ENCODE assay signal across 17 cellular contexts in genomic region chrX:68411729-68412128, GRCh38. TPM values are rescaled to one million over a fixed set of nuclear protein-coding genes. Genes with fewer than 3 reads are reported as not detected.
DNase-seq lines count a peak whose midpoint lies in the region; ATAC-seq, FAIRE-seq and TF ChIP-seq lines count a peak whose summit lies in the region.
"Had no signal": no experiment of that assay in that cellular context is flagged by ENCODE, and none has a peak within 500 bp of the region (broad histone marks: within the 10 kb centered on the region; RNA-seq: fewer than 3 reads in every experiment).

No MANE protein-coding gene starts in this region.

- POLR2A ChIA-PET in A549 (lab: Yijun Ruan, JAX), result no interaction called here
- POLR2A ChIA-PET in PC-9 (lab: Charles Lee; ENCODE audit: unreplicated experiment), result no interaction called here

- H2AFZ ChIP-seq in PC-9 (no peak overlapping the region), trophoblast cell (ENCODE audit: insufficient read depth, low read length, poor library complexity) (no peak overlapping the region)

- H2BK5ac ChIP-seq in trophoblast cell (ENCODE audit: low read depth, low read length, poor library complexity), result no peak overlapping the region

- WGBS in A549 (ENCODE audit: missing lambda C conversion rate), result 83% methylated on average over 3 of the region's 3 CpGs
- WGBS in trophoblast cell (ENCODE audit: extremely low coverage, insufficient coverage, insufficient read length), result no CpG with 5 or more reads among the region's 3 CpGs

- peaks cover 16% of the 10 kb centered on the region; the same call in 1 of the 2 replicates for H3K79me2 ChIP-seq in PC-9 (ENCODE audit: low read depth)
- no peaks in the 10 kb centered on the region for H3K79me2 ChIP-seq in trophoblast cell (ENCODE audit: control insufficient read depth, insufficient read depth, low read length, poor library complexity)

- TF ChIP-seq CTCF in A549 (IDR thresholded peaks at IDR 0.05) (no peak), PC-9 (conservative IDR thresholded peaks at IDR 0.05) (no peak)

- H3K27me3 ChIP-seq in PC-9 (ENCODE audit: insufficient read depth, low read depth), result no peaks in the 10 kb centered on the region
- no peaks in the 10 kb centered on the region for H3K27me3 ChIP-seq in trophoblast cell (ENCODE audit: insufficient read depth, low read length)

- no peak for TF ChIP-seq POLR2A in A549 (IDR thresholded peaks at IDR 0.05; ENCODE audit: low read length)

- ATAC-seq in A549, result no peak
- ATAC-seq in left colon, result peak; percentile 43
- ATAC-seq in stimulated activated naive CD8-positive, alpha-beta T cell treated with anti-CD3 and anti-CD28 coated beads, Interleukin-15, Interleukin-2, amounts not matched to agents 100 U/mL and 50 U/mL, for 24 hours, result no peak

- H3K36me3 ChIP-seq in PC-9 (ENCODE audit: low read depth) (no peaks in the 10 kb centered on the region; the same call in 1 of the 2 replicates), trophoblast cell (ENCODE audit: control insufficient read depth in 1 of 2, insufficient read depth in 2 of 2, low read length in 2 of 2) (no peaks in the 10 kb centered on the region)
- H3K36me3 ChIP-seq: HAP-1 had no signal

- no peaks in the 10 kb centered on the region for H4K20me1 ChIP-seq in PC-9 (ENCODE audit: insufficient read depth)

- H3K9ac ChIP-seq in trophoblast cell (ENCODE audit: low read length), result no peak overlapping the region

- BruUV-seq in PC-9 (replicated peaks; lab: Mats Ljungman, UMichigan), result no TSS peak

- H3K27ac ChIP-seq in A549 (no peak overlapping the region), PC-9 (peak overlapping the region; percentile 25; the same call in 1 of the 2 replicates), trophoblast cell (ENCODE audit: low read depth, low read length) (peak overlapping the region; percentile 47)
- H3K27ac ChIP-seq: HL-60 had no signal

- H2BK12ac ChIP-seq in trophoblast cell (ENCODE audit: low read length), result no peak overlapping the region

- H3K18ac ChIP-seq in trophoblast cell (ENCODE audit: low read length), result no peak overlapping the region

- H3K79me1 ChIP-seq in trophoblast cell (ENCODE audit: low read length), result no peaks in the 10 kb centered on the region

- no peak for TF ChIP-seq EP300 in A549 (IDR thresholded peaks at IDR 0.05)

- peaks cover 7% of the 10 kb centered on the region; the same call in 2 of the 3 replicates for H3K4me1 ChIP-seq in A549
- peaks cover 41% of the 10 kb centered on the region for H3K4me1 ChIP-seq in PC-9 (replicated peaks; ENCODE audit: insufficient read depth)
- peaks cover 0 to 2% of the 10 kb centered on the region in 2 experiments for H3K4me1 ChIP-seq in trophoblast cell (ENCODE audit: control insufficient read depth in 1 of 2, insufficient read depth in 2 of 2, low read length in 2 of 2)

- no peak overlapping the region for H3K4me3 ChIP-seq in A549
- peak overlapping the region; percentile 19; the same call in 1 of the 2 replicates for H3K4me3 ChIP-seq in PC-9
- no peak overlapping the region for H3K4me3 ChIP-seq in trophoblast cell (ENCODE audit: low read depth, low read length)
- H3K4me3 ChIP-seq: HAP-1 had no signal

- H3K9me2 ChIP-seq in PC-9 (ENCODE audit: insufficient read depth), result no peaks in the 10 kb centered on the region

- no peak for DNase-seq in A549 (ENCODE audit: low read depth in 1 of 2, low spot score in 1 of 2)
- peak; percentile 45 to 74 for DNase-seq in PC-9
- DNase-seq in left colon, result no peak
- DNase-seq in trophoblast cell, result peak; percentile 68 to 84
- no peak for DNase-seq in T1000 (lab: John Stamatoyannopoulos, UW)
- DNase-seq in stimulated activated CD4-positive, alpha-beta T cell treated with anti-CD3 and anti-CD28 coated beads, Interleukin-12 subunit alpha, Interleukin-12 subunit beta, amount 100 ng/mL, for 4 hours, result no peak
- DNase-seq in stimulated activated naive CD8-positive, alpha-beta T cell treated with anti-CD3 and anti-CD28 coated beads, Interleukin-15, Interleukin-2, amounts not matched to agents 100 U/mL and 50 U/mL, for 24 hours, result no peak
- DNase-seq: 8988T; C1 segment of cervical spinal cord; CD4-positive, alpha-beta T cell; DMS79; HFFc6 had no signal

- H3K4ac ChIP-seq in trophoblast cell (ENCODE audit: low read depth, low read length), result no peak overlapping the region

- FAIRE-seq in A549 (lab: Jason Lieb, UNC), result peak; percentile 51
- FAIRE-seq: G401.6, GM12891, H1 had no signal

- H3K4me2 ChIP-seq in A549, result no peak overlapping the region
- H3K4me2 ChIP-seq in PC-9, result peak overlapping the region; percentile 63
- H3K4me2 ChIP-seq in trophoblast cell (ENCODE audit: low read length), result no peak overlapping the region

- no peak overlapping the region for H3K14ac ChIP-seq in trophoblast cell (ENCODE audit: low read length)

- no peak overlapping the region for H4K8ac ChIP-seq in trophoblast cell (ENCODE audit: low read depth, low read length)

- CTCF ChIA-PET in A549 (lab: Yijun Ruan, JAX), result no interaction called here
- CTCF ChIA-PET in PC-9 (lab: Charles Lee), result no interaction called here

- peaks cover 16% of the 10 kb centered on the region for H3F3A ChIP-seq in PC-9 (ENCODE audit: insufficient read depth, low read depth)

- no peak for TF ChIP-seq RAD21 in A549 (conservative IDR thresholded peaks at IDR 0.05 in 1 of 2, IDR thresholded peaks at IDR 0.05 in 1 of 2)

- H4K91ac ChIP-seq in trophoblast cell (ENCODE audit: low read depth, low read length), result no peak overlapping the region

- no peak overlapping the region for H2BK120ac ChIP-seq in trophoblast cell (ENCODE audit: insufficient read depth, low read length, poor library complexity)

- H3K23ac ChIP-seq in trophoblast cell (ENCODE audit: low read length), result no peak overlapping the region

- intact Hi-C loops in PC-9 (cut with micrococcal nuclease; ENCODE audit: unreplicated experiment) (no loop called here), left colon (cut with DNase I, micrococcal nuclease) (no loop called here)

- H3K9me3 ChIP-seq in A549 (no peaks in the 10 kb centered on the region), PC-9 (ENCODE audit: insufficient read depth, low read depth) (no peaks in the 10 kb centered on the region), trophoblast cell (ENCODE audit: insufficient read depth, low read depth, low read length) (no peaks in the 10 kb centered on the region)
- H3K9me3 ChIP-seq: HAP-1 had no signal

- no peak overlapping the region for H4K12ac ChIP-seq in trophoblast cell (ENCODE audit: low read depth, low read length)

- H2AK5ac ChIP-seq in trophoblast cell (ENCODE audit: low read length), result no peak overlapping the region

TF ChIP-seq in A549, 52 proteins besides CTCF, POLR2A, EP300 and RAD21:
- no peak for TF ChIP-seq NR3C1 (IDR thresholded peaks at IDR 0.05)
- TF ChIP-seq ATOH8 (CRISPR knock-in tag; IDR thresholded peaks at IDR 0.05; ENCODE audit: low read depth), result no peak
- TF ChIP-seq MAZ (IDR thresholded peaks at IDR 0.05; ENCODE audit: borderline replicate concordance, low read depth, low read length), result no peak
- TF ChIP-seq PHF8 (IDR thresholded peaks at IDR 0.05; ENCODE audit: borderline replicate concordance, low read depth), result no peak
- TF ChIP-seq HOXB13 (CRISPR knock-in tag; IDR thresholded peaks at IDR 0.05; ENCODE audit: low read depth), result no peak
- TF ChIP-seq, protein P1, sequence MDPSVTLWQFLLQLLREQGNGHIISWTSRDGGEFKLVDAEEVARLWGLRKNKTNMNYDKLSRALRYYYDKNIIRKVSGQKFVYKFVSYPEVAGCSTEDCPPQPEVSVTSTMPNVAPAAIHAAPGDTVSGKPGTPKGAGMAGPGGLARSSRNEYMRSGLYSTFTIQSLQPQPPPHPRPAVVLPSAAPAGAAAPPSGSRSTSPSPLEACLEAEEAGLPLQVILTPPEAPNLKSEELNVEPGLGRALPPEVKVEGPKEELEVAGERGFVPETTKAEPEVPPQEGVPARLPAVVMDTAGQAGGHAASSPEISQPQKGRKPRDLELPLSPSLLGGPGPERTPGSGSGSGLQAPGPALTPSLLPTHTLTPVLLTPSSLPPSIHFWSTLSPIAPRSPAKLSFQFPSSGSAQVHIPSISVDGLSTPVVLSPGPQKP (IDR thresholded peaks at IDR 0.05; ENCODE audit: low read depth, low read length), result no peak

RNA-seq across cellular contexts. Expression of gene OPHN1, which starts 21.6 kb away (rescaled TPM):
- polyA plus RNA-seq in A549 (2011; rRNA removed), result 3.9 and 5.7 TPM in 2 replicates
- polyA plus RNA-seq in A549 (2012; cell fraction: cytosol; rRNA removed), result 0.37 and 0.76 TPM in 2 replicates
- 0.61 and 0.87 TPM in 2 replicates for polyA plus RNA-seq in A549 (2012; cell fraction: nucleus; rRNA removed)
- 1.7 to 2.0 TPM (median 2.0 TPM) in 3 replicates for polyA plus RNA-seq in A549 (2017; fragmentation: RNase III; extraction: RNeasy Plus Mini Kit Qiagen cat#74134 plus additional on column Dnase treatment)
- polyA minus RNA-seq in A549 (2011; rRNA and poly(A)+ RNA removed), result 12.1 and 12.3 TPM in 2 replicates
- 9.3 and 11.6 TPM in 2 replicates for total RNA-seq in PC-9 (2021)
- total RNA-seq in left colon, result 1 to 10 TPM; 5.0 to 7.6 TPM
- polyA plus RNA-seq in trophoblast cell (2013), result 4.2 and 6.3 TPM in 2 replicates
- total RNA-seq: CD4-positive, alpha-beta T cell had no signal

Comparison
In these comparisons a context has a peak if more than half of its experiments do, and no peak if none do; other contexts are left out.
1. DNase-seq: peak in PC-9 (2 of 2) and trophoblast cell (2 of 2); none in A549 (0 of 2), left colon (0 of 2), T1000 (single experiment), stimulated activated CD4-positive, alpha-beta T cell treated with anti-CD3 and anti-CD28 coated beads, Interleukin-12 subunit alpha, Interleukin-12 subunit beta, amount 100 ng/mL, for 4 hours (single experiment) and stimulated activated naive CD8-positive, alpha-beta T cell treated with anti-CD3 and anti-CD28 coated beads, Interleukin-15, Interleukin-2, amounts not matched to agents 100 U/mL and 50 U/mL, for 24 hours (single experiment).
2. H3K27ac ChIP-seq: peak in PC-9 (single experiment) and trophoblast cell (single experiment); none in A549 (0 of 2).